Comparison of ENCODE assay signal across 30 cellular contexts in genomic region chr3:99757948-99758347, GRCh38.
"Had no signal": no experiment of that assay in that cellular context is flagged by ENCODE, and none has a peak within 500 bp of the region (broad histone marks: within the 10 kb centered on the region; RNA-seq: fewer than 3 reads in every experiment).

No MANE protein-coding gene starts in this region.

- H3K27ac Mint-ChIP-seq: dendritic cell treated with granulocyte-macrophage colony-stimulating factor and Interleukin-4, amounts not matched to agents 40 ng/mL and 50 ng/mL, for 4 days; endodermal cell; memory B cell; naive thymus-derived CD8-positive, alpha-beta T cell; nephron progenitor cell; stimulated activated effector memory CD8-positive, alpha-beta T cell treated with anti-CD3 and anti-CD28 coated beads, Interleukin-12 subunit alpha, Interleukin-12 subunit beta, amount 100 ng/mL, for 72 hours; type B pancreatic cell had no signal

- H3K4me3 ChIP-seq: colonic mucosa, gastrocnemius medialis, heart right ventricle, lung, ovary, right atrium auricular region, stomach, thyroid gland had no signal

- H3K9me3 ChIP-seq: colonic mucosa, gastrocnemius medialis, heart right ventricle, ovary, right atrium auricular region, stomach, thyroid gland had no signal

- H3K9me3 Mint-ChIP-seq: dendritic cell treated with granulocyte-macrophage colony-stimulating factor and Interleukin-4, amounts not matched to agents 40 ng/mL and 50 ng/mL, for 4 days; endodermal cell; memory B cell; naive thymus-derived CD8-positive, alpha-beta T cell; nephron progenitor cell; stimulated activated effector memory CD8-positive, alpha-beta T cell treated with anti-CD3 and anti-CD28 coated beads, Interleukin-12 subunit alpha, Interleukin-12 subunit beta, amount 100 ng/mL, for 72 hours; type B pancreatic cell had no signal

- ATAC-seq: esophagus mucosa; naive thymus-derived CD8-positive, alpha-beta T cell; sciatic nerve had no signal

- H3K36me3 ChIP-seq: colonic mucosa, gastrocnemius medialis, heart right ventricle, ovary, right atrium auricular region, stomach, thyroid gland had no signal

- H3K27me3 ChIP-seq: colonic mucosa, gastrocnemius medialis, heart right ventricle, ovary, right atrium auricular region, stomach, thyroid gland had no signal

- H3K36me3 Mint-ChIP-seq: memory B cell; naive thymus-derived CD8-positive, alpha-beta T cell; stimulated activated effector memory CD8-positive, alpha-beta T cell treated with anti-CD3 and anti-CD28 coated beads, Interleukin-12 subunit alpha, Interleukin-12 subunit beta, amount 100 ng/mL, for 72 hours; type B pancreatic cell had no signal

- H3K27ac ChIP-seq: colonic mucosa, epithelial cell of prostate, gastrocnemius medialis, ovary, stomach, thyroid gland had no signal

- H3K4me1 ChIP-seq: colonic mucosa, thyroid gland had no signal

- H3K4me1 Mint-ChIP-seq: naive thymus-derived CD8-positive, alpha-beta T cell; nephron progenitor cell; stimulated activated effector memory CD8-positive, alpha-beta T cell treated with anti-CD3 and anti-CD28 coated beads, Interleukin-12 subunit alpha, Interleukin-12 subunit beta, amount 100 ng/mL, for 72 hours had no signal

- DNase-seq: caudate nucleus; colonic mucosa; effector CD8-positive, alpha-beta T cell; endodermal cell; foreskin fibroblast; gastrocnemius medialis; heart right ventricle; hippocampal formation; left cardiac atrium; left ventricle myocardium superior; midbrain; naive thymus-derived CD8-positive, alpha-beta T cell; nephron progenitor cell; nucleus accumbens; ovary; posterior cingulate gyrus; stimulated activated CD4-positive, alpha-beta T cell treated with anti-CD3 and anti-CD28 coated beads, Interleukin-2, amount 100 ng/mL, for 24 hours; stimulated activated CD4-positive, alpha-beta T cell treated with anti-CD3 and anti-CD28 coated beads, Interleukin-4, amount 100 ng/mL, for 24 hours; stimulated activated naive CD4-positive, alpha-beta T cell treated with Interleukin-2 at 50 U/mL for 16 hours; stomach; thyroid gland had no signal

- H3K27me3 Mint-ChIP-seq: dendritic cell treated with granulocyte-macrophage colony-stimulating factor and Interleukin-4, amounts not matched to agents 40 ng/mL and 50 ng/mL, for 4 days had no signal

- H3K4me3 Mint-ChIP-seq: dendritic cell treated with granulocyte-macrophage colony-stimulating factor and Interleukin-4, amounts not matched to agents 40 ng/mL and 50 ng/mL, for 4 days; endodermal cell; memory B cell; naive thymus-derived CD8-positive, alpha-beta T cell; nephron progenitor cell; stimulated activated effector memory CD8-positive, alpha-beta T cell treated with anti-CD3 and anti-CD28 coated beads, Interleukin-12 subunit alpha, Interleukin-12 subunit beta, amount 100 ng/mL, for 72 hours; type B pancreatic cell had no signal
